ENCODE assay signal across 1 cellular context in genomic region chr5:12865529-12865928, GRCh38.
TF ChIP-seq lines count a peak whose summit lies in the region.

No MANE protein-coding gene starts in this region.

TF ChIP-seq in GM23338, 12 proteins besides CTCF, POLR2A, EP300 and RAD21:
- peak; percentile 94 for TF ChIP-seq ZNF462 (CRISPR knock-in tag; IDR thresholded peaks at IDR 0.05)
- TF ChIP-seq, protein P1, sequence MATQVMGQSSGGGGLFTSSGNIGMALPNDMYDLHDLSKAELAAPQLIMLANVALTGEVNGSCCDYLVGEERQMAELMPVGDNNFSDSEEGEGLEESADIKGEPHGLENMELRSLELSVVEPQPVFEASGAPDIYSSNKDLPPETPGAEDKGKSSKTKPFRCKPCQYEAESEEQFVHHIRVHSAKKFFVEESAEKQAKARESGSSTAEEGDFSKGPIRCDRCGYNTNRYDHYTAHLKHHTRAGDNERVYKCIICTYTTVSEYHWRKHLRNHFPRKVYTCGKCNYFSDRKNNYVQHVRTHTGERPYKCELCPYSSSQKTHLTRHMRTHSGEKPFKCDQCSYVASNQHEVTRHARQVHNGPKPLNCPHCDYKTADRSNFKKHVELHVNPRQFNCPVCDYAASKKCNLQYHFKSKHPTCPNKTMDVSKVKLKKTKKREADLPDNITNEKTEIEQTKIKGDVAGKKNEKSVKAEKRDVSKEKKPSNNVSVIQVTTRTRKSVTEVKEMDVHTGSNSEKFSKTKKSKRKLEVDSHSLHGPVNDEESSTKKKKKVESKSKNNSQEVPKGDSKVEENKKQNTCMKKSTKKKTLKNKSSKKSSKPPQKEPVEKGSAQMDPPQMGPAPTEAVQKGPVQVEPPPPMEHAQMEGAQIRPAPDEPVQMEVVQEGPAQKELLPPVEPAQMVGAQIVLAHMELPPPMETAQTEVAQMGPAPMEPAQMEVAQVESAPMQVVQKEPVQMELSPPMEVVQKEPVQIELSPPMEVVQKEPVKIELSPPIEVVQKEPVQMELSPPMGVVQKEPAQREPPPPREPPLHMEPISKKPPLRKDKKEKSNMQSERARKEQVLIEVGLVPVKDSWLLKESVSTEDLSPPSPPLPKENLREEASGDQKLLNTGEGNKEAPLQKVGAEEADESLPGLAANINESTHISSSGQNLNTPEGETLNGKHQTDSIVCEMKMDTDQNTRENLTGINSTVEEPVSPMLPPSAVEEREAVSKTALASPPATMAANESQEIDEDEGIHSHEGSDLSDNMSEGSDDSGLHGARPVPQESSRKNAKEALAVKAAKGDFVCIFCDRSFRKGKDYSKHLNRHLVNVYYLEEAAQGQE (IDR thresholded peaks at IDR 0.05; ENCODE audit: unreplicated experiment), result no peak
- no peak for TF ChIP-seq ZNF114 (CRISPR knock-in tag; IDR thresholded peaks at IDR 0.05)
